8 cellular contexts compared by ENCODE assay signal in genomic region chr5:154858251-154858971, GRCh38. TPM values are rescaled to one million over a fixed set of nuclear protein-coding genes. Genes with fewer than 3 reads are reported as not detected.
DNase-seq lines count a peak whose midpoint lies in the region; TF ChIP-seq lines count a peak whose summit lies in the region.

TSS of gene CNOT8 (plus strand) at chr5:154858627. CDS start at chr5:154863279, 4,652 bp downstream.

- peaks cover 5% of the 10 kb centered on the region; the same call in 1 of the 2 replicates for H4K20me1 ChIP-seq in MM.1S (ENCODE audit: insufficient read depth, low read length)

- peak within 1 kb of the TSS; percentile 100 for H3K27ac Mint-ChIP-seq in neural crest cell (ENCODE audit: unreplicated experiment)

- H3F3A ChIP-seq in MM.1S (ENCODE audit: insufficient read depth, low read length) = peaks cover 23% of the 10 kb centered on the region; the same call in 1 of the 2 replicates

- H3K4me1 ChIP-seq in ES-I3 (ENCODE audit: insufficient read depth, low read length) = peaks cover 10% of the 10 kb centered on the region; the same call in 1 of the 2 replicates
- peaks cover 19% of the 10 kb centered on the region for H3K4me1 ChIP-seq in HAP-1
- peaks cover 24% of the 10 kb centered on the region for H3K4me1 ChIP-seq in MM.1S (ENCODE audit: low read length)
- H3K4me1 ChIP-seq in stomach smooth muscle (ENCODE audit: control insufficient read depth, insufficient read depth, low read length) = peaks cover 24% of the 10 kb centered on the region

- DNase-seq in HAP-1 (ENCODE audit: low spot score in 2 of 2) = peak; percentile 92 to 99
- DNase-seq in MM.1S = peak; percentile 98
- DNase-seq in SIG-M5 (lab: John Stamatoyannopoulos, UW) = peak; percentile 93
- peak; percentile 95 for DNase-seq in activated gamma-delta T cell (lab: John Stamatoyannopoulos, UW)
- peak; percentile 97 for DNase-seq in fibroblast of the conjunctiva (ENCODE audit: low read depth)
- peak; percentile 96 for DNase-seq in neural crest cell (ENCODE audit: low read depth, low spot score)

- no peaks in the 10 kb centered on the region for H3K36me3 ChIP-seq in ES-I3 (ENCODE audit: insufficient read depth, low read length)
- H3K36me3 ChIP-seq in HAP-1 (replicated peaks) = peaks cover 10% of the 10 kb centered on the region
- no peaks in the 10 kb centered on the region for H3K36me3 ChIP-seq in MM.1S (replicated peaks; ENCODE audit: insufficient read depth, low read length)
- peaks cover 3 to 4% of the 10 kb centered on the region in 2 donors for H3K36me3 ChIP-seq in stomach smooth muscle (ENCODE audit: control insufficient read depth in 2 of 2, insufficient read depth in 2 of 2, low read length in 2 of 2)

- H3K27me3 Mint-ChIP-seq in neural crest cell (ENCODE audit: low read depth) = no peaks in the 10 kb centered on the region

- peak within 1 kb of the TSS; percentile 86 for H3K4me2 ChIP-seq in MM.1S (ENCODE audit: low read depth, low read length)

- H3K9me3 Mint-ChIP-seq in neural crest cell = no peaks in the 10 kb centered on the region

- peak within 1 kb of the TSS; percentile 89 for H3K27ac ChIP-seq in MM.1S (ENCODE audit: low read length)
- H3K27ac ChIP-seq in stomach smooth muscle (ENCODE audit: low read length) = peak within 1 kb of the TSS; percentile 96

- peaks cover 31% of the 10 kb centered on the region for H3K4me1 Mint-ChIP-seq in neural crest cell

- H3K79me2 ChIP-seq in MM.1S (ENCODE audit: low read length) = peaks cover 50% of the 10 kb centered on the region

- in situ Hi-C loops in HAP-1 (cut with MboI; ENCODE audit: low sequenced_read_pairs) = no loop called here

- H3K36me3 Mint-ChIP-seq in neural crest cell (ENCODE audit: low read depth) = peaks cover 6% of the 10 kb centered on the region

- H3K9me2 ChIP-seq in MM.1S (replicated peaks; ENCODE audit: insufficient read depth, low read length) = no peaks in the 10 kb centered on the region

- H3K9me3 ChIP-seq in ES-I3 (ENCODE audit: control insufficient read depth, insufficient read depth, low read length) (no peaks in the 10 kb centered on the region), HAP-1 (no peaks in the 10 kb centered on the region; the same call in 1 of the 2 replicates), MM.1S (replicated peaks; ENCODE audit: insufficient read depth, low read length) (no peaks in the 10 kb centered on the region), stomach smooth muscle (ENCODE audit: control insufficient read depth in 2 of 2, low read length in 2 of 2) (no peaks in the 10 kb centered on the region)

- peak within 1 kb of the TSS; percentile 89 for H3K4me3 ChIP-seq in HAP-1
- H3K4me3 ChIP-seq in MM.1S (ENCODE audit: low read length) = peak within 1 kb of the TSS; percentile 88
- peak within 1 kb of the TSS; percentile 90 to 93 for H3K4me3 ChIP-seq in stomach smooth muscle (ENCODE audit: low read length in 2 of 2)

- H3K4me3 Mint-ChIP-seq in neural crest cell = peak within 1 kb of the TSS; percentile 100

- peak within 1 kb of the TSS; percentile 68 for H2AFZ ChIP-seq in MM.1S (ENCODE audit: low read length)

- H3K27me3 ChIP-seq in HAP-1 (ENCODE audit: low read depth) = no peaks in the 10 kb centered on the region
- H3K27me3 ChIP-seq in MM.1S (replicated peaks; ENCODE audit: insufficient read depth, low read length) = no peaks in the 10 kb centered on the region
- H3K27me3 ChIP-seq in stomach smooth muscle (ENCODE audit: control insufficient read depth in 1 of 2, insufficient read depth in 2 of 2, low read length in 2 of 2) = no peaks in the 10 kb centered on the region

- H3K9ac ChIP-seq in ES-I3 (ENCODE audit: low read depth, low read length) (peak within 1 kb of the TSS; percentile 76), MM.1S (ENCODE audit: low read length) (peak within 1 kb of the TSS; percentile 85), stomach smooth muscle (ENCODE audit: low read length in 2 of 2) (peak within 1 kb of the TSS; percentile 77 to 93)

- no peak for TF ChIP-seq CTCF in MM.1S (IDR thresholded peaks at IDR 0.05; ENCODE audit: low read length)
- no peak for TF ChIP-seq CTCF in neural crest cell (conservative IDR thresholded peaks at IDR 0.05)

RNA-seq across cellular contexts. Expression of gene CNOT8, which starts in this region (rescaled TPM):
- 51.9 and 53.1 TPM in 2 replicates for total RNA-seq in neural crest cell

Comparison
In these comparisons a context has a peak if more than half of its experiments do, and no peak if none do; other contexts are left out.
1. Peak in every context shown above with its lines: DNase-seq, H3K4me3 ChIP-seq and H3K27ac ChIP-seq.